ENCODE assay signal across 9 cellular contexts in genomic region chr7:112782498-112782897, GRCh38. TPM values are rescaled to one million over a fixed set of nuclear protein-coding genes. Genes with fewer than 3 reads are reported as not detected.
DNase-seq lines count a peak whose midpoint lies in the region; ATAC-seq, FAIRE-seq and TF ChIP-seq lines count a peak whose summit lies in the region.
"Had no signal": no experiment of that assay in that cellular context is flagged by ENCODE, and none has a peak within 500 bp of the region (broad histone marks: within the 10 kb centered on the region; RNA-seq: fewer than 3 reads in every experiment).

No MANE protein-coding gene starts in this region.

- H4K20me1 ChIP-seq in HepG2 (ENCODE audit: insufficient read depth, low read length), result no peaks in the 10 kb centered on the region

- DNase-seq in colonic mucosa, result peak; percentile 29
- DNase-seq in HepG2 (ENCODE audit: low spot score), result no peak
- no peak for DNase-seq in SW480 (ENCODE audit: low spot score)
- DNase-seq in substantia nigra (lab: John Stamatoyannopoulos, UW), result no peak
- DNase-seq in H54 (ENCODE audit: insufficient read length, low spot score), result no peak

- intact Hi-C loops in colonic mucosa (cut with DNase I), result loop anchor here (10.0 kb wide), 1 partner anchor 208 kb away; no protein-coding TSS in a partner anchor
- intact Hi-C loops in HepG2 (cut with micrococcal nuclease; ENCODE audit: unreplicated experiment), result no loop called here

- no peaks in the 10 kb centered on the region for H3K9me3 ChIP-seq in colonic mucosa
- H3K9me3 ChIP-seq in HepG2 (ENCODE audit: low read length), result no peaks in the 10 kb centered on the region
- H3K9me3 ChIP-seq: neutrophil had no signal

- no peak overlapping the region for H2AFZ ChIP-seq in HepG2 (ENCODE audit: low read length)

- no peaks in the 10 kb centered on the region for H3K79me2 ChIP-seq in HepG2 (ENCODE audit: insufficient read depth, low read length)

- CTCF ChIA-PET in HepG2 (lab: Yijun Ruan, JAX; ENCODE audit: low intra/inter-chr PET ratio, low total read pairs), result no interaction called here

- ATAC-seq in GM18517 (IDR thresholded peaks at IDR 0.05; ENCODE audit: unreplicated experiment) (peak; percentile 90), GM21360 (IDR thresholded peaks at IDR 0.05; ENCODE audit: unreplicated experiment) (peak; percentile 97), HG03103 (IDR thresholded peaks at IDR 0.05; ENCODE audit: low read depth, unreplicated experiment) (peak; percentile 97), HepG2 (no peak)

- no peak overlapping the region for H3K4me3 ChIP-seq in colonic mucosa
- H3K4me3 ChIP-seq in HepG2 (replicated peaks in 1 of 3; ENCODE audit: insufficient read depth in 1 of 3, low read depth in 2 of 3, low read length in 3 of 3), result no peak overlapping the region

- POLR2A ChIA-PET in HepG2 (lab: Yijun Ruan, JAX), result no interaction called here

- no peaks in the 10 kb centered on the region for H3K27me3 ChIP-seq in colonic mucosa
- H3K27me3 ChIP-seq in HepG2 (ENCODE audit: control insufficient read depth in 1 of 2, insufficient read depth in 2 of 2, low read length in 2 of 2), result no peaks in the 10 kb centered on the region
- H3K27me3 ChIP-seq: neutrophil had no signal

- BruUV-seq in HepG2 (replicated peaks; lab: Mats Ljungman, UMichigan), result no TSS peak

- H3K27ac ChIP-seq in colonic mucosa (no peak overlapping the region), HepG2 (ENCODE audit: extremely low read length, insufficient read depth, low read length) (no peak overlapping the region), substantia nigra (ENCODE audit: low read depth, low read length, poor library complexity, severe bottlenecking) (no peak overlapping the region)
- H3K27ac ChIP-seq: neutrophil had no signal

- TF ChIP-seq CTCF in colonic mucosa (IDR thresholded peaks at IDR 0.05), result no peak
- TF ChIP-seq CTCF in HepG2 (CRISPR knock-in tag; IDR thresholded peaks at IDR 0.05), result no peak

- TF ChIP-seq POLR2A in HepG2 (IDR thresholded peaks at IDR 0.05; ENCODE audit: insufficient read depth in 1 of 2, low read depth in 2 of 2, low read length in 2 of 2) (no peak), H54 (IDR thresholded peaks at IDR 0.05; ENCODE audit: low read depth, low read length) (no peak)

- no peak overlapping the region for H3K4me2 ChIP-seq in HepG2 (ENCODE audit: low read depth, low read length)

- no peak for TF ChIP-seq RAD21 in HepG2 (CRISPR knock-in tag; IDR thresholded peaks at IDR 0.05)

- H3K9ac ChIP-seq in colonic mucosa (ENCODE audit: low read depth in 2 of 2, low read length in 2 of 2), result no peak overlapping the region
- no peak overlapping the region for H3K9ac ChIP-seq in HepG2 (ENCODE audit: insufficient read depth, low read depth, low read length)

- TF ChIP-seq EP300 in HepG2 (IDR thresholded peaks at IDR 0.05; ENCODE audit: low read depth in 2 of 2, low read length in 2 of 2) (no peak), HepG2 (CRISPR knock-in tag; IDR thresholded peaks at IDR 0.05; ENCODE audit: borderline replicate concordance) (no peak)

- in situ Hi-C loops in HepG2 (cut with HindIII; ENCODE audit: extremely low pct_ligation_motif_present, low pct_unique_long_range_greater_than_20kb), result no loop called here

- no peak for FAIRE-seq in HepG2 (lab: Jason Lieb, UNC)
- no peak for FAIRE-seq in H54 (lab: Jason Lieb, UNC)

- no peaks in the 10 kb centered on the region for H3K4me1 ChIP-seq in colonic mucosa
- H3K4me1 ChIP-seq in HepG2 (ENCODE audit: insufficient read depth, low read length), result no peaks in the 10 kb centered on the region

- peaks cover 5% of the 10 kb centered on the region for H3K36me3 ChIP-seq in colonic mucosa
- 0 out of 5 replicates have a peak, but pooled peaks cover 0 to 8% of the 10 kb centered on the region in 2 experiments for H3K36me3 ChIP-seq in HepG2 (replicated peaks in 1 of 2; ENCODE audit: control insufficient read depth in 1 of 2, insufficient read depth in 2 of 2, low read length in 2 of 2)

TF ChIP-seq in HepG2, 621 proteins besides CTCF, POLR2A, EP300 and RAD21:
- TF ChIP-seq FOXC1 (CRISPR knock-in tag; IDR thresholded peaks at IDR 0.05; ENCODE audit: borderline replicate concordance), result no peak
- TF ChIP-seq ZNF318 (CRISPR knock-in tag; IDR thresholded peaks at IDR 0.05), result no peak
- TF ChIP-seq SIN3B (IDR thresholded peaks at IDR 0.05; ENCODE audit: low read length), result no peak
- TF ChIP-seq ZNF256 (CRISPR knock-in tag; conservative IDR thresholded peaks at IDR 0.05), result no peak
- no peak for TF ChIP-seq NR2F2 (IDR thresholded peaks at IDR 0.05; ENCODE audit: borderline replicate concordance, low read depth)

RNA-seq across cellular contexts. Expression of gene TMEM168, which starts 7.7 kb away (rescaled TPM):
- total RNA-seq in colonic mucosa (10 to 100 TPM; 38.6 to 41.3 TPM), HepG2 (2016; rRNA removed; fragmentation: Illumina TruSeq; extraction: Trizol) (5.7 and 8.7 TPM in 2 replicates)
- 0.51 and 0.53 TPM in 2 replicates for total RNA-seq in HepG2 (2016; cell fraction: cytosol; rRNA removed; fragmentation: Illumina TruSeq; extraction: Trizol; ENCODE audit: low read depth)
- 7.0 and 8.7 TPM in 2 replicates for total RNA-seq in HepG2 (2016; cell fraction: insoluble cytoplasmic fraction; rRNA removed; fragmentation: Illumina TruSeq; extraction: Trizol)
- 2.5 and 3.6 TPM in 2 replicates for total RNA-seq in HepG2 (2016; cell fraction: membrane; rRNA removed; fragmentation: Illumina TruSeq; extraction: Trizol)
- total RNA-seq in HepG2 (2016; cell fraction: nucleus; rRNA removed; fragmentation: Illumina TruSeq; extraction: Trizol), result 13.7 and 16.6 TPM in 2 replicates
- 13.8 and 15.7 TPM in 2 replicates for polyA plus RNA-seq in HepG2 (2011; rRNA removed)
- polyA plus RNA-seq in HepG2 (2011; cell fraction: cytosol; rRNA removed), result 6.7 and 10.2 TPM in 2 replicates
- polyA plus RNA-seq in HepG2 (2011; cell fraction: nucleus; rRNA removed), result 12.1 and 12.2 TPM in 2 replicates
- 7.9 and 8.6 TPM in 2 replicates for polyA plus RNA-seq in HepG2 (2012)
- polyA plus RNA-seq in HepG2 (2016; cell fraction: cytosol; fragmentation: Illumina TruSeq; extraction: Trizol; ENCODE audit: low read depth), result 0.45 and 0.51 TPM in 2 replicates
- polyA plus RNA-seq in HepG2 (2016; cell fraction: insoluble cytoplasmic fraction; fragmentation: Illumina TruSeq; extraction: Trizol; ENCODE audit: low read depth), result 4.0 and 5.9 TPM in 2 replicates
- polyA plus RNA-seq in HepG2 (2016; cell fraction: membrane; fragmentation: Illumina TruSeq; extraction: Trizol; ENCODE audit: low read depth), result 1.7 and 2.0 TPM in 2 replicates
- polyA plus RNA-seq in HepG2 (2016; cell fraction: nucleus; fragmentation: Illumina TruSeq; extraction: Trizol; ENCODE audit: insufficient read depth, low read depth), result 19.4 TPM in 2 replicates
- 11.0 and 18.1 TPM in 2 replicates for polyA minus RNA-seq in HepG2 (2011; rRNA and poly(A)+ RNA removed; ENCODE audit: low replicate concordance)
- 12.2 and 13.3 TPM in 2 replicates for polyA minus RNA-seq in HepG2 (2011; cell fraction: cytosol; rRNA and poly(A)+ RNA removed)
- 18.5 and 19.9 TPM in 2 replicates for polyA minus RNA-seq in HepG2 (2011; cell fraction: nucleus; rRNA and poly(A)+ RNA removed)
